In the genomic region with DNA sequence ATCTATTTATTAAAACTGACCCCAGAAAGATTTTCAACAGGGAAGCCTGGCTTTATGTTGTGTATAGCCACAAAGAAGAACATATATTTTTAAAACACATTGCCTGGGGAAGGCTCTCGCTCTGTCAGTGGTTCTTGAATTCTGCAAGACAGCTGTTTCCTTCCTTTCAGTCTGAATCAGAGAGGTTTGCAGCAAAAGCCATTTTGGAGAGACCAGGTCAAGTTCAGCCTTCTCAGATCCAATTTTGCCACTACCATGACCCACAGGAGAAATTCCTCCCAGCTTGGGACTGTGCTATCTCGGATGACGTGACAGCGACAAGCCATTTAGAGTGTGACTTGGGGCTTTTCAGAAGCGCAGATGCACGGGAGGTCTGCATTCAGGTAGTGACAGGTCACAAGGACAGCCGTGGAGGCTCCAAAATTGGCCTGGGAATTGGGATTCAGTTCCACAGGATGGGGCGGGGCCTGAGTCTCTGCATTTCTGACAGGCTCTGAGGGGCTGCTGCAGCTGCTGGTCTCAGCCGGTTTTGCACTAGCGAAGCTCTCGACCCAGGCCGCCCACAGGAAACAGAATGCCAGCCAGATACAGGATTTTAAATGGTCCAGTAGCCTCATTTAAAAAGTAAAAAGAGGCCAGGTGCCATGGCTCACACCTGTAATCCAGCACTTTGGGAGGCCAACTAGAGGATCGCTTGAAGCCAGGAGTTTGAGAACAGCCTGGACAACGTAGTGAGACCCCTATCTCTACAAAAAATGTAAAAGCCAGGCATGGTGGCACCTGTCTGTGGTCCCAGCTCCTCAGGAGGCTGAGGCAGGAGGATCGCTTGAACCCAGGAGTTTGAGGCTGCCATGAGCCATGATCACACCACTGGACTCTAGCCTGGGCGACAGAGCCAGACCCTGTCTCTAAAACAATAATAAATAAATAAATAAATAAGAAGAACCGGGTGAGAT, we compare ENCODE assay signal across 12 cellular contexts.
DNase-seq lines count a peak whose midpoint lies in the region; ATAC-seq and TF ChIP-seq lines count a peak whose summit lies in the region.
"Had no signal": no experiment of that assay in that cellular context is flagged by ENCODE, and none has a peak within 500 bp of the region (broad histone marks: within the 10 kb centered on the region; RNA-seq: fewer than 3 reads in every experiment).

No MANE protein-coding gene starts in this region.

- TF ChIP-seq CTCF in CD8-positive, alpha-beta T cell (IDR thresholded peaks at IDR 0.05): no peak
- no peak for TF ChIP-seq CTCF in adrenal gland (IDR thresholded peaks at IDR 0.05)

- ATAC-seq in CD8-positive, alpha-beta T cell: no peak
- no peak for ATAC-seq in GM19035 (IDR thresholded peaks at IDR 0.05; ENCODE audit: unreplicated experiment)
- ATAC-seq: HCT116 had no signal

- H3K4me3 ChIP-seq in CD8-positive, alpha-beta T cell (ENCODE audit: low read depth, low read length): no peak overlapping the region
- H3K4me3 ChIP-seq in adrenal gland (no peak overlapping the region), neuronal stem cell (ENCODE audit: low read length in 2 of 2) (no peak overlapping the region)

- H3K27me3 ChIP-seq in CD8-positive, alpha-beta T cell (ENCODE audit: insufficient read depth, low read length): no peaks in the 10 kb centered on the region
- H3K27me3 ChIP-seq in adrenal gland (no peaks in the 10 kb centered on the region), neuronal stem cell (ENCODE audit: control insufficient read depth in 3 of 3, insufficient read depth in 3 of 3, low read depth in 1 of 3, low read length in 3 of 3) (peaks cover 0 to 6% (median 0%) of the 10 kb centered on the region in 3 experiments)

- no peak overlapping the region for H3K14ac ChIP-seq in neuronal stem cell (ENCODE audit: low read length)

- no peak overlapping the region for H3K4ac ChIP-seq in neuronal stem cell (ENCODE audit: low read length)

- H3K27me3 Mint-ChIP-seq in CD8-positive, alpha-beta T cell (ENCODE audit: low read depth): peaks cover 3% of the 10 kb centered on the region

- no peaks in the 10 kb centered on the region for H3K36me3 ChIP-seq in CD8-positive, alpha-beta T cell (ENCODE audit: insufficient read depth, low read length)
- H3K36me3 ChIP-seq in adrenal gland (replicated peaks in 1 of 2) (no peaks in the 10 kb centered on the region), neuronal stem cell (replicated peaks in 1 of 2; ENCODE audit: control insufficient read depth in 2 of 2, insufficient read depth in 2 of 2, low read length in 2 of 2) (no peaks in the 10 kb centered on the region)

- H3K9me3 Mint-ChIP-seq in CD8-positive, alpha-beta T cell: no peaks in the 10 kb centered on the region

- WGBS in adrenal gland, 4 donors: 72 to 81% (median 75%) methylated on average over 12 to 17 of the region's 17 CpGs
- no CpG with 5 or more reads among the region's 17 CpGs for WGBS in neuronal stem cell (ENCODE audit: extremely low coverage in 2 of 2, insufficient read length in 2 of 2, insufficient replicate concordance in 1 of 2), 2 donors

- CTCF ChIA-PET in CD8-positive, alpha-beta T cell (lab: Charles Lee): interaction anchor here (1.0 to 10.7 kb wide), 5 partner anchors 9 to 25 kb away, joined by 3 to 103 read pairs (median 6); no protein-coding TSS in a partner anchor

- no peak overlapping the region for H2BK120ac ChIP-seq in neuronal stem cell (ENCODE audit: low read depth, low read length)

- peak overlapping the region; percentile 84 for H3K27ac Mint-ChIP-seq in CD8-positive, alpha-beta T cell

- DNase-seq in CD8-positive, alpha-beta T cell: no peak
- peak; percentile 40 for DNase-seq in KG1 (lab: John Stamatoyannopoulos, UW)
- no peak for DNase-seq in adrenal gland
- DNase-seq in neuronal stem cell (ENCODE audit: low spot score): no peak
- no peak for DNase-seq in inferior parietal cortex (ENCODE audit: extremely low spot score)
- no peak for DNase-seq in NCI-H1436 treated with DMSO at 0.1 percent for 48 hours (lab: John Stamatoyannopoulos, UW)
- DNase-seq in NCI-H1417 treated with DMSO at 0.1 percent for 48 hours (lab: John Stamatoyannopoulos, UW): no peak
- DNase-seq: activated CD4-positive, CD25-positive, alpha-beta regulatory T cell; activated effector memory CD4-positive, alpha-beta T cell treated with Interleukin-2 at 50 U/mL for 16 hours; NCI-H2227 treated with DMSO at 0.1 percent for 48 hours had no signal

- H4K91ac ChIP-seq in neuronal stem cell (ENCODE audit: low read depth, low read length, poor library complexity): no peak overlapping the region

- H3K18ac ChIP-seq in neuronal stem cell (ENCODE audit: low read length): no peak overlapping the region

- H4K8ac ChIP-seq in neuronal stem cell (ENCODE audit: low read depth, low read length): no peak overlapping the region

- intact Hi-C loops in CD8-positive, alpha-beta T cell (cut with DNase I, micrococcal nuclease): loop anchor here (2.0 to 10.0 kb wide), 3 partner anchors 116 to 306 kb away; no protein-coding TSS in a partner anchor
- intact Hi-C loops in adrenal gland (cut with DNase I): no loop called here

- no peaks in the 10 kb centered on the region for H3K9me3 ChIP-seq in CD8-positive, alpha-beta T cell (ENCODE audit: low read length)
- H3K9me3 ChIP-seq in adrenal gland (replicated peaks in 1 of 3): no peaks in the 10 kb centered on the region
- H3K9me3 ChIP-seq in neuronal stem cell (replicated peaks in 1 of 2; ENCODE audit: control insufficient read depth in 2 of 2, insufficient read depth in 1 of 2, low read depth in 1 of 2, low read length in 2 of 2): no peaks in the 10 kb centered on the region

- no peak overlapping the region for H2AFZ ChIP-seq in neuronal stem cell (ENCODE audit: low read length)

- no peak overlapping the region for H3K23ac ChIP-seq in neuronal stem cell (ENCODE audit: low read depth, low read length, poor library complexity)

- peaks cover 65% of the 10 kb centered on the region for H3K4me1 Mint-ChIP-seq in CD8-positive, alpha-beta T cell (ENCODE audit: low read depth)

- H3K36me3 Mint-ChIP-seq in CD8-positive, alpha-beta T cell: no peaks in the 10 kb centered on the region

- H3K9ac ChIP-seq in neuronal stem cell (ENCODE audit: low read depth, low read length, poor library complexity): no peak overlapping the region

- H2BK5ac ChIP-seq in neuronal stem cell (ENCODE audit: low read length): peak overlapping the region; percentile 69

- TF ChIP-seq POLR2A in adrenal gland (IDR thresholded peaks at IDR 0.05): no peak

- POLR2A ChIA-PET in CD8-positive, alpha-beta T cell (lab: Charles Lee): interaction anchor here (0.8 to 1.6 kb wide), 2 partner anchors 15 to 26 kb away, joined by 3 to 5 read pairs; no protein-coding TSS in a partner anchor

- H3K27ac ChIP-seq in CD8-positive, alpha-beta T cell (ENCODE audit: low read depth, low read length): no peak overlapping the region
- H3K27ac ChIP-seq in adrenal gland (peak overlapping the region in 3 of 5 donors; percentile 6 to 73 (median 44)), neuronal stem cell (replicated peaks; ENCODE audit: low read length) (no peak overlapping the region)

- H3K4me2 ChIP-seq in neuronal stem cell (ENCODE audit: insufficient read depth, low read length, poor library complexity, severe bottlenecking): no peak overlapping the region

- H3K4me1 ChIP-seq in CD8-positive, alpha-beta T cell (ENCODE audit: insufficient read depth, low read length): peaks cover 82% of the 10 kb centered on the region
- H3K4me1 ChIP-seq in adrenal gland (replicated peaks in 1 of 2) (peaks cover 39 to 82% of the 10 kb centered on the region in 2 donors), neuronal stem cell (ENCODE audit: control insufficient read depth in 2 of 2, insufficient read depth in 1 of 2, low read depth in 1 of 2, low read length in 2 of 2) (peaks cover 41 to 55% of the 10 kb centered on the region in 2 donors)

- no peaks in the 10 kb centered on the region for H3K79me1 ChIP-seq in neuronal stem cell (ENCODE audit: low read depth, low read length)

- peak overlapping the region; percentile 58 for H3K4me3 Mint-ChIP-seq in CD8-positive, alpha-beta T cell

- no peak overlapping the region for H2AK5ac ChIP-seq in neuronal stem cell (ENCODE audit: low read depth, low read length)

- H2BK12ac ChIP-seq in neuronal stem cell (ENCODE audit: low read length): no peak overlapping the region

- H2BK15ac ChIP-seq in neuronal stem cell (ENCODE audit: low read length): peak overlapping the region; percentile 62

Comparison
In these comparisons a context has a peak if more than half of its experiments do, and no peak if none do; other contexts are left out.
1. H3K27ac ChIP-seq: peak in adrenal gland (3 of 5); none in CD8-positive, alpha-beta T cell (single experiment) and neuronal stem cell (single experiment).
2. intact Hi-C loops: an anchor here in CD8-positive, alpha-beta T cell (2.0 to 10.0 kb wide); none called in adrenal gland.